1 cellular context compared by ENCODE assay signal in genomic region chr15:28128036-28128435, GRCh38.
TF ChIP-seq lines count a peak whose summit lies in the region.

No MANE protein-coding gene starts in this region.

TF ChIP-seq in IMR-90, 13 proteins besides CTCF, POLR2A, EP300 and RAD21:
- TF ChIP-seq MAFK (IDR thresholded peaks at IDR 0.05; ENCODE audit: low read depth, low read length) (no peak), CHD1 (IDR thresholded peaks at IDR 0.05; ENCODE audit: low read depth, low read length) (no peak), MXI1 (IDR thresholded peaks at IDR 0.05; ENCODE audit: borderline replicate concordance, low read depth, low read length) (no peak), MAZ (IDR thresholded peaks at IDR 0.05; ENCODE audit: borderline replicate concordance, low read depth, low read length) (no peak), RCOR1 (IDR thresholded peaks at IDR 0.05; ENCODE audit: insufficient replicate concordance, low read length) (no peak), BHLHE40 (IDR thresholded peaks at IDR 0.05; ENCODE audit: low read depth, low read length) (no peak), CEBPB (IDR thresholded peaks at IDR 0.05; ENCODE audit: low read depth, low read length) (no peak)
